ENCODE assay signal across 18 cellular contexts in genomic region chr15:94075349-94075748, GRCh38.
DNase-seq lines count a peak whose midpoint lies in the region; ATAC-seq, FAIRE-seq and TF ChIP-seq lines count a peak whose summit lies in the region.
"Had no signal": no experiment of that assay in that cellular context is flagged by ENCODE, and none has a peak within 500 bp of the region (broad histone marks: within the 10 kb centered on the region; RNA-seq: fewer than 3 reads in every experiment).

No MANE protein-coding gene starts in this region.

- H3K79me2 ChIP-seq in astrocyte (ENCODE audit: insufficient read depth, low read length): no peaks in the 10 kb centered on the region

- H3K27ac ChIP-seq in astrocyte (ENCODE audit: low read depth, low read length) (no peak overlapping the region), right atrium auricular region (peak overlapping the region in 1 of 2 donors; percentile 49), sigmoid colon (peak overlapping the region; percentile 54 to 72 (median 64))
- H3K27ac ChIP-seq: BLaER1 had no signal

- WGBS in sigmoid colon, 2 donors: 73 to 74% methylated on average over 9 of the region's 9 CpGs

- H3K9me3 ChIP-seq in astrocyte (ENCODE audit: insufficient read depth, low read depth, low read length) (no peaks in the 10 kb centered on the region), right atrium auricular region (no peaks in the 10 kb centered on the region), sigmoid colon (no peaks in the 10 kb centered on the region)
- H3K9me3 ChIP-seq: BLaER1 had no signal

- no peaks in the 10 kb centered on the region for H3K36me3 Mint-ChIP-seq in astrocyte (ENCODE audit: low read depth, unreplicated experiment)
- H3K36me3 Mint-ChIP-seq: activated naive CD8-positive, alpha-beta T cell treated with anti-CD3 and anti-CD28 coated beads, Interleukin-2, amount 10 ng/mL, durations not matched to agents 7 days and 5 days; stimulated activated effector memory CD8-positive, alpha-beta T cell treated with anti-CD3 and anti-CD28 coated beads, Interleukin-12 subunit alpha, Interleukin-12 subunit beta, amount 100 ng/mL, for 72 hours had no signal

- peak overlapping the region; percentile 26 for H3K27ac Mint-ChIP-seq in astrocyte (ENCODE audit: unreplicated experiment)
- H3K27ac Mint-ChIP-seq: activated naive CD8-positive, alpha-beta T cell treated with anti-CD3 and anti-CD28 coated beads, Interleukin-2, amount 10 ng/mL, durations not matched to agents 7 days and 5 days; stimulated activated effector memory CD8-positive, alpha-beta T cell treated with anti-CD3 and anti-CD28 coated beads, Interleukin-12 subunit alpha, Interleukin-12 subunit beta, amount 100 ng/mL, for 72 hours had no signal

- no peak overlapping the region for H3K9ac ChIP-seq in astrocyte (ENCODE audit: low read length)
- H3K9ac ChIP-seq: BLaER1 had no signal

- H3K4me3 ChIP-seq in astrocyte (ENCODE audit: insufficient read depth, low read depth, low read length): no peak overlapping the region
- H3K4me3 ChIP-seq in right atrium auricular region: no peak overlapping the region
- no peak overlapping the region for H3K4me3 ChIP-seq in sigmoid colon
- H3K4me3 ChIP-seq: BLaER1, lung had no signal

- intact Hi-C loops in sigmoid colon (cut with DNase I): no loop called here

- H3K27me3 ChIP-seq in astrocyte (ENCODE audit: insufficient read depth, low read length): no peaks in the 10 kb centered on the region
- no peaks in the 10 kb centered on the region for H3K27me3 ChIP-seq in right atrium auricular region
- H3K27me3 ChIP-seq in sigmoid colon: no peaks in the 10 kb centered on the region
- H3K27me3 ChIP-seq: BLaER1 had no signal

- peak; percentile 81 to 96 (median 85) for TF ChIP-seq EP300 in sigmoid colon (IDR thresholded peaks at IDR 0.05)

- H3K36me3 ChIP-seq in astrocyte (ENCODE audit: insufficient read depth, low read length) (no peaks in the 10 kb centered on the region), right atrium auricular region (no peaks in the 10 kb centered on the region), sigmoid colon (no peaks in the 10 kb centered on the region)
- H3K36me3 ChIP-seq: BLaER1 had no signal

- no peak for ATAC-seq in GM18861 (IDR thresholded peaks at IDR 0.05; ENCODE audit: unreplicated experiment)
- ATAC-seq in GM21360 (IDR thresholded peaks at IDR 0.05; ENCODE audit: unreplicated experiment): no peak
- ATAC-seq: stimulated activated effector memory CD8-positive, alpha-beta T cell treated with anti-CD3 and anti-CD28 coated beads, Interleukin-12 subunit alpha, Interleukin-12 subunit beta, amount 100 ng/mL, for 72 hours had no signal

- no peak for FAIRE-seq in astrocyte (lab: Jason Lieb, UNC)

- TF ChIP-seq CTCF in astrocyte (IDR thresholded peaks at IDR 0.05; ENCODE audit: insufficient read depth, low read depth, low read length) (no peak), right atrium auricular region (IDR thresholded peaks at IDR 0.05) (no peak), sigmoid colon (IDR thresholded peaks at IDR 0.05) (no peak)

- H4K20me1 ChIP-seq in astrocyte (ENCODE audit: insufficient read depth, low read length): no peaks in the 10 kb centered on the region
- H4K20me1 ChIP-seq: BLaER1 had no signal

- DNase-seq in G401 (ENCODE audit: low spot score): peak; percentile 3
- DNase-seq in astrocyte (ENCODE audit: low read depth): peak; percentile 30
- peak; percentile 93 for DNase-seq in right atrium auricular region (ENCODE audit: low spot score)
- peak; percentile 94 for DNase-seq in sigmoid colon
- no peak for DNase-seq in NCI-H1092 treated with DMSO at 0.1 percent for 48 hours (lab: John Stamatoyannopoulos, UW)
- no peak for DNase-seq in hypothalamus (lab: John Stamatoyannopoulos, UW)
- DNase-seq: activated naive CD8-positive, alpha-beta T cell treated with anti-CD3 and anti-CD28 coated beads, Interleukin-2, amount 10 ng/mL, durations not matched to agents 7 days and 5 days; dermis blood vessel endothelial cell; HCEC 1CT; MV-4-11; NCI-H526 treated with DMSO at 0.1 percent for 48 hours; SHP77 treated with DMSO at 0.1 percent for 48 hours; stimulated activated CD4-positive, alpha-beta T cell treated with anti-CD3 and anti-CD28 coated beads, Interleukin-2, amount 100 ng/mL, for 24 hours had no signal

- H3K9me3 Mint-ChIP-seq in astrocyte (ENCODE audit: unreplicated experiment): no peaks in the 10 kb centered on the region
- H3K9me3 Mint-ChIP-seq: activated naive CD8-positive, alpha-beta T cell treated with anti-CD3 and anti-CD28 coated beads, Interleukin-2, amount 10 ng/mL, durations not matched to agents 7 days and 5 days; stimulated activated effector memory CD8-positive, alpha-beta T cell treated with anti-CD3 and anti-CD28 coated beads, Interleukin-12 subunit alpha, Interleukin-12 subunit beta, amount 100 ng/mL, for 72 hours had no signal

- no peak overlapping the region for H3K4me3 Mint-ChIP-seq in astrocyte (ENCODE audit: unreplicated experiment)
- H3K4me3 Mint-ChIP-seq: activated naive CD8-positive, alpha-beta T cell treated with anti-CD3 and anti-CD28 coated beads, Interleukin-2, amount 10 ng/mL, durations not matched to agents 7 days and 5 days; stimulated activated effector memory CD8-positive, alpha-beta T cell treated with anti-CD3 and anti-CD28 coated beads, Interleukin-12 subunit alpha, Interleukin-12 subunit beta, amount 100 ng/mL, for 72 hours had no signal

- H3K27me3 Mint-ChIP-seq in astrocyte (ENCODE audit: low read depth, unreplicated experiment): peaks cover 2% of the 10 kb centered on the region

- peaks cover 6% of the 10 kb centered on the region for H3K4me1 ChIP-seq in astrocyte (ENCODE audit: insufficient read depth, low read length)
- H3K4me1 ChIP-seq in right atrium auricular region: no peaks in the 10 kb centered on the region
- peaks cover 0 to 47% (median 31%) of the 10 kb centered on the region in 4 donors for H3K4me1 ChIP-seq in sigmoid colon

- in situ Hi-C loops in G401 (cut with HindIII; ENCODE audit: low sequenced_read_pairs): no loop called here

- H3K4me2 ChIP-seq in astrocyte (ENCODE audit: low read length): no peak overlapping the region
- H3K4me2 ChIP-seq: BLaER1 had no signal

- H2AFZ ChIP-seq in astrocyte (ENCODE audit: low read depth, low read length): no peak overlapping the region

- H3K4me1 Mint-ChIP-seq in astrocyte (ENCODE audit: low read depth, unreplicated experiment): peaks cover 7% of the 10 kb centered on the region
- H3K4me1 Mint-ChIP-seq: activated naive CD8-positive, alpha-beta T cell treated with anti-CD3 and anti-CD28 coated beads, Interleukin-2, amount 10 ng/mL, durations not matched to agents 7 days and 5 days had no signal

- no peak for TF ChIP-seq POLR2A in sigmoid colon (IDR thresholded peaks at IDR 0.05)

Comparison
In these comparisons a context has a peak if more than half of its experiments do, and no peak if none do; other contexts are left out.
1. DNase-seq: peak in G401 (single experiment), astrocyte (single experiment), right atrium auricular region (single experiment) and sigmoid colon (single experiment); none in NCI-H1092 treated with DMSO at 0.1 percent for 48 hours (single experiment) and hypothalamus (0 of 51).